ENCODE assay signal across 28 cellular contexts in genomic region chr15:45332694-45333093, GRCh38. TPM values are rescaled to one million over a fixed set of nuclear protein-coding genes. Genes with fewer than 3 reads are reported as not detected.
"Had no signal": no experiment of that assay in that cellular context is flagged by ENCODE, and none has a peak within 500 bp of the region (broad histone marks: within the 10 kb centered on the region; RNA-seq: fewer than 3 reads in every experiment).

No MANE protein-coding gene starts in this region.

- DNase-seq: activated CD4-positive, alpha-beta memory T cell treated with anti-CD3 and anti-CD28 coated beads, Interleukin-2, amount 10 ng/mL, durations not matched to agents 7 days and 5 days; activated CD4-positive, alpha-beta T cell treated with anti-CD3 and anti-CD28 coated beads for 1 hour; activated CD4-positive, alpha-beta T cell treated with anti-CD3 and anti-CD28 coated beads for 48 hours; activated CD4-positive, CD25-positive, alpha-beta regulatory T cell; activated CD8-positive, alpha-beta memory T cell treated with anti-CD3 and anti-CD28 coated beads for 24 hours; activated CD8-positive, alpha-beta memory T cell treated with anti-CD3 and anti-CD28 coated beads, Interleukin-2, amount 10 ng/mL, durations not matched to agents 7 days and 5 days; activated CD8-positive, alpha-beta memory T cell treated with anti-CD3 and anti-CD28 coated beads, Interleukin-2, amount 50 U/mL, for 48 hours; activated effector memory CD4-positive, alpha-beta T cell treated with anti-CD3 and anti-CD28 coated beads, Interleukin-2, amount 50 U/mL, for 16 hours; activated naive CD4-positive, alpha-beta T cell; activated naive CD4-positive, alpha-beta T cell treated with anti-CD3 and anti-CD28 coated beads, Interleukin-2, amount 50 U/mL, for 16 hours; activated naive CD8-positive, alpha-beta T cell treated with anti-CD3 and anti-CD28 coated beads for 36 hours; activated T-cell treated with anti-CD3 and anti-CD28 coated beads, Interleukin-2, amount 50 U/mL, for 48 hours; amniotic stem cell; MM.1S; NCI-H1092; NCI-H1436 treated with DMSO at 0.1 percent for 48 hours; NCI-H1694 treated with DMSO at 0.1 percent for 48 hours; NCI-H2029; NCI-H345; SHP77 treated with DMSO at 0.1 percent for 48 hours; T1000 had no signal

- H3K36me3 Mint-ChIP-seq: activated CD8-positive, alpha-beta memory T cell treated with anti-CD3 and anti-CD28 coated beads, Interleukin-2, amount 10 ng/mL, durations not matched to agents 7 days and 5 days; activated naive CD8-positive, alpha-beta T cell treated with anti-CD3 and anti-CD28 coated beads for 36 hours; brain had no signal

- H3K27ac Mint-ChIP-seq: activated CD4-positive, alpha-beta memory T cell treated with anti-CD3 and anti-CD28 coated beads, Interleukin-2, amount 10 ng/mL, durations not matched to agents 7 days and 5 days; activated CD8-positive, alpha-beta memory T cell treated with anti-CD3 and anti-CD28 coated beads, Interleukin-2, amount 10 ng/mL, durations not matched to agents 7 days and 5 days; activated naive CD8-positive, alpha-beta T cell treated with anti-CD3 and anti-CD28 coated beads for 36 hours; activated T-helper 17 cell treated with anti-CD3 and anti-CD28 coated beads, Interleukin-2, amount 50 U/mL, for 72 hours had no signal

- H3K9me3 ChIP-seq: ascending aorta, SJSA1 had no signal

- ATAC-seq: activated CD8-positive, alpha-beta memory T cell treated with anti-CD3 and anti-CD28 coated beads, Interleukin-2, amount 10 ng/mL, durations not matched to agents 7 days and 5 days; activated T-helper 17 cell treated with anti-CD3 and anti-CD28 coated beads, Interleukin-2, amount 50 U/mL, for 72 hours; Panc1 had no signal

- H3K4me1 Mint-ChIP-seq: activated naive CD8-positive, alpha-beta T cell treated with anti-CD3 and anti-CD28 coated beads for 36 hours; activated T-helper 17 cell treated with anti-CD3 and anti-CD28 coated beads, Interleukin-2, amount 50 U/mL, for 72 hours had no signal

- H3K4me3 ChIP-seq: ascending aorta, SJSA1 had no signal

- H3K27me3 ChIP-seq: ascending aorta had no signal

- H3K4me3 Mint-ChIP-seq: activated CD4-positive, alpha-beta memory T cell treated with anti-CD3 and anti-CD28 coated beads, Interleukin-2, amount 10 ng/mL, durations not matched to agents 7 days and 5 days; activated CD8-positive, alpha-beta memory T cell treated with anti-CD3 and anti-CD28 coated beads, Interleukin-2, amount 10 ng/mL, durations not matched to agents 7 days and 5 days; activated naive CD8-positive, alpha-beta T cell treated with anti-CD3 and anti-CD28 coated beads for 36 hours; activated T-helper 17 cell treated with anti-CD3 and anti-CD28 coated beads, Interleukin-2, amount 50 U/mL, for 72 hours had no signal

- H3K4me1 ChIP-seq: ascending aorta, SJSA1 had no signal

- H3K9me3 Mint-ChIP-seq: activated CD4-positive, alpha-beta memory T cell treated with anti-CD3 and anti-CD28 coated beads, Interleukin-2, amount 10 ng/mL, durations not matched to agents 7 days and 5 days; activated naive CD8-positive, alpha-beta T cell treated with anti-CD3 and anti-CD28 coated beads for 36 hours; activated T-helper 17 cell treated with anti-CD3 and anti-CD28 coated beads, Interleukin-2, amount 50 U/mL, for 72 hours had no signal

- H3K36me3 ChIP-seq: ascending aorta, SJSA1, WERI-Rb-1 had no signal

- H3K27ac ChIP-seq: ascending aorta, KMS-11, SJSA1, WERI-Rb-1 had no signal

RNA-seq across cellular contexts. Expression of gene GATM, which starts 45.6 kb away (rescaled TPM):
- total RNA-seq: SJSA1 had no signal
